Comparison of ENCODE assay signal across 8 cellular contexts in genomic region chr1:234755449-234755863, GRCh38.
DNase-seq lines count a peak whose midpoint lies in the region; ATAC-seq lines count a peak whose summit lies in the region.

No MANE protein-coding gene starts in this region.

- intact Hi-C loops in cardiac septum (cut with DNase I): no loop called here

- H3K27ac ChIP-seq in substantia nigra (ENCODE audit: low read depth, low read length, poor library complexity, severe bottlenecking): peak overlapping the region; percentile 63

- no peak for ATAC-seq in HG03175 (IDR thresholded peaks at IDR 0.05; ENCODE audit: unreplicated experiment)

- DNase-seq in HK-2 (ENCODE audit: unreplicated experiment): peak; percentile 49
- DNase-seq in RPMI7951 (ENCODE audit: low read depth): peak; percentile 92
- peak; percentile 90 for DNase-seq in cardiac septum (ENCODE audit: low spot score)
- peak in 46 of 49 donors; percentile 24 to 84 (median 65) for DNase-seq in substantia nigra (lab: John Stamatoyannopoulos, UW)
- no peak for DNase-seq in T-helper 9 cell
- no peak for DNase-seq in NK-92 treated with Interleukin-12 subunit alpha and Interleukin-12 subunit beta, amount 100 ng/mL, for 24 hours (lab: John Stamatoyannopoulos, UW)
- no peak for DNase-seq in COLO668 (lab: John Stamatoyannopoulos, UW; ENCODE audit: unreplicated experiment)

Comparison
In these comparisons a context has a peak if more than half of its experiments do, and no peak if none do; other contexts are left out.
1. DNase-seq: peak in HK-2 (single experiment), RPMI7951 (single experiment), cardiac septum (single experiment) and substantia nigra (46 of 49); none in T-helper 9 cell (single experiment), NK-92 treated with Interleukin-12 subunit alpha and Interleukin-12 subunit beta, amount 100 ng/mL, for 24 hours (single experiment) and COLO668 (single experiment).